Comparison of ENCODE assay signal across 19 cellular contexts in genomic region chr11:1047576-1048156, GRCh38. TPM values are rescaled to one million over a fixed set of nuclear protein-coding genes. Genes with fewer than 3 reads are reported as not detected.
"Had no signal": no experiment of that assay in that cellular context is flagged by ENCODE, and none has a peak within 500 bp of the region (broad histone marks: within the 10 kb centered on the region; RNA-seq: fewer than 3 reads in every experiment).

No MANE protein-coding gene starts in this region.

- DNase-seq: activated CD4-positive, alpha-beta T cell treated with anti-CD3 and anti-CD28 coated beads, Interleukin-2, amount 10 ng/mL, durations not matched to agents 7 days and 5 days; activated CD8-positive, alpha-beta memory T cell treated with anti-CD3 and anti-CD28 coated beads for 24 hours; activated naive CD4-positive, alpha-beta T cell treated with anti-CD3 and anti-CD28 coated beads, Interleukin-2, amount 50 U/mL, for 16 hours; hypothalamus; kidney glomerular epithelial cell; lower lobe of right lung; midbrain; retina; SW 1271 had no signal

- H3K27ac ChIP-seq: lower lobe of right lung, neutrophil, suprapubic skin had no signal

- ATAC-seq: esophagus mucosa, lower lobe of right lung had no signal

- H3K36me3 Mint-ChIP-seq: type B pancreatic cell had no signal

- H3K4me1 Mint-ChIP-seq: activated CD4-positive, alpha-beta T cell treated with anti-CD3 and anti-CD28 coated beads, Interleukin-2, amount 10 ng/mL, durations not matched to agents 7 days and 5 days had no signal

- H3K36me3 ChIP-seq: lower lobe of right lung, neutrophil, suprapubic skin had no signal

- H3K4me2 ChIP-seq: smooth muscle cell had no signal

- H3K4me3 ChIP-seq: lower lobe of right lung, smooth muscle cell, suprapubic skin had no signal

- FAIRE-seq: endometrium had no signal

- H3K9me3 ChIP-seq: lower lobe of right lung, neutrophil, suprapubic skin had no signal

- H3K27ac Mint-ChIP-seq: activated CD4-positive, alpha-beta T cell treated with anti-CD3 and anti-CD28 coated beads, Interleukin-2, amount 10 ng/mL, durations not matched to agents 7 days and 5 days; activated T-helper 2 cell treated with anti-CD3 and anti-CD28 coated beads, Interferon-gamma antibody, Interleukin-2, Interleukin-4, amounts not matched to agents 10 μg/mL and 5 μg/mL and 100 μg/mL, durations not matched to agents 14 hours and 24 hours and 36 hours; stimulated activated naive CD8-positive, alpha-beta T cell treated with anti-CD3 and anti-CD28 coated beads, Interleukin-15, Interleukin-2, amounts not matched to agents 100 ng/mL and 50 ng/mL, for 24 hours; T-helper 2 cell treated with Interferon-gamma antibody and Interleukin-4, amounts not matched to agents 5 μg/mL and 100 μg/mL, for 36 hours; type B pancreatic cell had no signal

- H3K4me3 Mint-ChIP-seq: activated CD4-positive, alpha-beta T cell treated with anti-CD3 and anti-CD28 coated beads, Interleukin-2, amount 10 ng/mL, durations not matched to agents 7 days and 5 days; stimulated activated naive CD8-positive, alpha-beta T cell treated with anti-CD3 and anti-CD28 coated beads, Interleukin-15, Interleukin-2, amounts not matched to agents 100 ng/mL and 50 ng/mL, for 24 hours; T-helper 2 cell treated with Interferon-gamma antibody and Interleukin-4, amounts not matched to agents 5 μg/mL and 100 μg/mL, for 36 hours; type B pancreatic cell had no signal

- H3K27me3 ChIP-seq: neutrophil had no signal

- H3K9me3 Mint-ChIP-seq: activated CD4-positive, alpha-beta T cell treated with anti-CD3 and anti-CD28 coated beads, Interleukin-2, amount 10 ng/mL, durations not matched to agents 7 days and 5 days; activated T-helper 2 cell treated with anti-CD3 and anti-CD28 coated beads, Interferon-gamma antibody, Interleukin-2, Interleukin-4, amounts not matched to agents 10 μg/mL and 5 μg/mL and 100 μg/mL, durations not matched to agents 14 hours and 24 hours and 36 hours; stimulated activated naive CD8-positive, alpha-beta T cell treated with anti-CD3 and anti-CD28 coated beads, Interleukin-15, Interleukin-2, amounts not matched to agents 100 ng/mL and 50 ng/mL, for 24 hours; T-helper 2 cell treated with Interferon-gamma antibody and Interleukin-4, amounts not matched to agents 5 μg/mL and 100 μg/mL, for 36 hours; type B pancreatic cell had no signal

RNA-seq across cellular contexts. Expression of gene MUC6, which starts 11.1 kb away (rescaled TPM):
- total RNA-seq: activated CD4-positive, alpha-beta T cell treated with anti-CD3 and anti-CD28 coated beads, Interleukin-2, amount 10 ng/mL, durations not matched to agents 7 days and 5 days; activated T-helper 2 cell treated with anti-CD3 and anti-CD28 coated beads, Interferon-gamma antibody, Interleukin-2, Interleukin-4, amounts not matched to agents 10 μg/mL and 5 μg/mL and 100 μg/mL, durations not matched to agents 14 hours and 24 hours and 36 hours; esophagus mucosa; glomerular endothelial cell; smooth muscle cell had no signal
- polyA plus RNA-seq: smooth muscle cell had no signal

RNA-seq across cellular contexts. Expression of gene MUC2, which starts 27.0 kb away (rescaled TPM):
- total RNA-seq: activated CD4-positive, alpha-beta T cell treated with anti-CD3 and anti-CD28 coated beads, Interleukin-2, amount 10 ng/mL, durations not matched to agents 7 days and 5 days; activated T-helper 2 cell treated with anti-CD3 and anti-CD28 coated beads, Interferon-gamma antibody, Interleukin-2, Interleukin-4, amounts not matched to agents 10 μg/mL and 5 μg/mL and 100 μg/mL, durations not matched to agents 14 hours and 24 hours and 36 hours; glomerular endothelial cell; lower lobe of right lung; smooth muscle cell had no signal
- polyA plus RNA-seq: smooth muscle cell had no signal
